In the genomic region with DNA sequence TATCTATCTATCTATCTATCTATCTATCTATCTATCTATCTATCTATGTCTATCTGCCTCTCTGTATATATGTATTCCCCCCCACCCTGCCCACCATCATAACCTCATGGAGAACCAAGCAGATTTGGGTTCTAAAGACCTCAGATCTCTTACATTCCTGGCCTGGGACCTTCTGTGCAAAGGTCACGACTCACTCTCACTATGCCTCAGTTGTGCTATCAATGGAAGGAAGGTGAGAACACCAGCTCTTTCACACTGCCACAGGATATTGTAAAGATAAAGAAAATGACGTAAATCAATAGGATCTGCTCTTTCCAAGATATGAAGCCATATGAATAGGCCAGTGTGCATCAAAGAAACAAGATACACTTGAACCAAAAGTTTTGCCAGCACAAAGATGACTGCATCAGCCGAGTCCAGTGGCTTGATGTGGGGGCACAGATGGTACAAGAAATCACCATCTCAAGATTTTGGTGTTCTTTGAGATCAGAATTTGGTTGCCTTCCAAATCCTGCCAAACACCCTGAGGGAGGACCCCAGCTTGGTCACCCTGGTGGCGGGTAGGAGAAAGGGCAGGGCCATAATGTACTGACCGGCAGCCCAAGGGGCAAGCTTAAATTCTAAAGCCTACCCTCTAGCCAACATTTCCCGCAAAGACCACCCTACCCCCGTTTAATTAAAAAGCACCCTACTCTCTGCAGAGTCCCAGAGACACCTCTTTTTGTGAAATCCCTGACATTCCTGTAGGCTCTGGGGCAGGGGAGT, we compare ENCODE assay signal across 27 cellular contexts. TPM values are rescaled to one million over a fixed set of nuclear protein-coding genes. Genes with fewer than 3 reads are reported as not detected.
DNase-seq lines count a peak whose midpoint lies in the region; ATAC-seq and TF ChIP-seq lines count a peak whose summit lies in the region.
"Had no signal": no experiment of that assay in that cellular context is flagged by ENCODE, and none has a peak within 500 bp of the region (broad histone marks: within the 10 kb centered on the region; RNA-seq: fewer than 3 reads in every experiment).

No MANE protein-coding gene starts in this region.

- peaks cover 5% of the 10 kb centered on the region for H3K4me1 Mint-ChIP-seq in stimulated activated naive CD8-positive, alpha-beta T cell treated with anti-CD3 and anti-CD28 coated beads, Interleukin-15, amount 100 ng/mL, for 72 hours
- H3K4me1 Mint-ChIP-seq: activated B cell treated with CpG ODN at 0.5 μM for 24 hours had no signal

- H3K27ac ChIP-seq in RWPE1 (no peak overlapping the region), coronary artery (peak overlapping the region in 1 of 2 donors; percentile 5)
- H3K27ac ChIP-seq: gastroesophageal sphincter, KMS-11, neutrophil had no signal

- DNase-seq in stimulated activated naive CD8-positive, alpha-beta T cell treated with anti-CD3 and anti-CD28 coated beads, Interleukin-15, Interleukin-2, amounts not matched to agents 100 U/mL and 50 U/mL, for 24 hours: no peak
- no peak for DNase-seq in stimulated activated naive CD8-positive, alpha-beta T cell treated with anti-CD3 and anti-CD28 coated beads, Interleukin-15, amount 100 ng/mL, for 72 hours
- DNase-seq in astrocyte of the cerebellum (ENCODE audit: low read depth) (no peak), kidney epithelial cell (ENCODE audit: low read depth) (no peak), omental fat pad (ENCODE audit: low spot score) (no peak), RWPE1 (ENCODE audit: low spot score) (no peak), coronary artery (ENCODE audit: low spot score) (no peak)
- DNase-seq: activated B cell treated with CpG ODN at 0.5 μM for 24 hours; activated CD4-positive, alpha-beta memory T cell treated with anti-CD3 and anti-CD28 coated beads for 36 hours; activated naive CD4-positive, alpha-beta T cell; cerebellar nuclear complex; kidney; NCI-H1694 treated with DMSO at 0.1 percent for 48 hours; NCI-H774; right cardiac atrium; stimulated activated CD4-positive, alpha-beta T cell treated with anti-CD3 and anti-CD28 coated beads, Interleukin-15, amount 100 ng/mL, for 24 hours; substantia nigra had no signal

- H3K27me3 Mint-ChIP-seq in stimulated activated naive CD8-positive, alpha-beta T cell treated with anti-CD3 and anti-CD28 coated beads, Interleukin-15, amount 100 ng/mL, for 72 hours: peaks cover 10% of the 10 kb centered on the region

- CTCF ChIA-PET in RWPE1 (lab: Yijun Ruan, JAX): interaction anchor here (0.6 to 1.3 kb wide), 5 partner anchors 25 to 68 kb away, joined by 3 to 4 read pairs (median 3); no protein-coding TSS in a partner anchor

- peak; percentile 20 for TF ChIP-seq CTCF in astrocyte of the cerebellum (IDR thresholded peaks at IDR 0.05; ENCODE audit: low read depth, low read length, missing control alignments)
- TF ChIP-seq CTCF in kidney epithelial cell (IDR thresholded peaks at IDR 0.05; ENCODE audit: insufficient read depth, low read length, poor library complexity, severe bottlenecking): peak; percentile 2
- TF ChIP-seq CTCF in omental fat pad (IDR thresholded peaks at IDR 0.05): no peak
- no peak for TF ChIP-seq CTCF in RWPE1 (conservative IDR thresholded peaks at IDR 0.05; ENCODE audit: low read depth)
- TF ChIP-seq CTCF in coronary artery (IDR thresholded peaks at IDR 0.05): no peak

- H3K4me3 Mint-ChIP-seq in stimulated activated naive CD8-positive, alpha-beta T cell treated with anti-CD3 and anti-CD28 coated beads, Interleukin-15, amount 100 ng/mL, for 72 hours: no peak overlapping the region
- H3K4me3 Mint-ChIP-seq: activated B cell treated with CpG ODN at 0.5 μM for 24 hours; activated CD4-positive, alpha-beta memory T cell treated with anti-CD3 and anti-CD28 coated beads for 36 hours; CD14-positive monocyte had no signal

- peak; percentile 58 for ATAC-seq in stimulated activated naive CD8-positive, alpha-beta T cell treated with anti-CD3 and anti-CD28 coated beads, Interleukin-15, Interleukin-2, amounts not matched to agents 100 U/mL and 50 U/mL, for 24 hours
- ATAC-seq in stimulated activated naive CD8-positive, alpha-beta T cell treated with anti-CD3 and anti-CD28 coated beads, Interleukin-15, amount 100 ng/mL, for 72 hours: no peak
- ATAC-seq in HG03571 (IDR thresholded peaks at IDR 0.05; ENCODE audit: unreplicated experiment) (no peak), omental fat pad (ENCODE audit: low FRiP score) (no peak)
- ATAC-seq: esophagus mucosa, gastroesophageal sphincter, right cardiac atrium, Right ventricle myocardium inferior had no signal

- H3K27me3 ChIP-seq in kidney epithelial cell (ENCODE audit: control insufficient read depth, insufficient read depth, low read length): no peaks in the 10 kb centered on the region
- H3K27me3 ChIP-seq: gastroesophageal sphincter had no signal

- no peaks in the 10 kb centered on the region for H3K36me3 ChIP-seq in kidney epithelial cell (ENCODE audit: control insufficient read depth, insufficient read depth, low read length)
- H3K36me3 ChIP-seq: gastroesophageal sphincter, HAP-1, neutrophil had no signal

- peak overlapping the region in 1 of 2 donors; percentile 34 for H3K27ac Mint-ChIP-seq in stimulated activated naive CD8-positive, alpha-beta T cell treated with anti-CD3 and anti-CD28 coated beads, Interleukin-15, amount 100 ng/mL, for 72 hours
- H3K27ac Mint-ChIP-seq: activated B cell treated with CpG ODN at 0.5 μM for 24 hours; activated CD4-positive, alpha-beta memory T cell treated with anti-CD3 and anti-CD28 coated beads for 36 hours; CD14-positive monocyte had no signal

- no peaks in the 10 kb centered on the region for H3K9me3 Mint-ChIP-seq in stimulated activated naive CD8-positive, alpha-beta T cell treated with anti-CD3 and anti-CD28 coated beads, Interleukin-15, amount 100 ng/mL, for 72 hours
- H3K9me3 Mint-ChIP-seq: activated B cell treated with CpG ODN at 0.5 μM for 24 hours; activated CD4-positive, alpha-beta memory T cell treated with anti-CD3 and anti-CD28 coated beads for 36 hours had no signal

- H3K4me3 ChIP-seq in astrocyte of the cerebellum (ENCODE audit: low read depth, low read length) (no peak overlapping the region), kidney epithelial cell (ENCODE audit: low read depth, low read length) (no peak overlapping the region), coronary artery (no peak overlapping the region)
- H3K4me3 ChIP-seq: gastroesophageal sphincter, HAP-1, lung had no signal

- in situ Hi-C loops in astrocyte of the cerebellum (cut with HindIII; ENCODE audit: low sequenced_read_pairs): loop anchor here (5.0 to 25.0 kb wide), 2 partner anchors 82 to 532 kb away; no protein-coding TSS in a partner anchor

- POLR2A ChIA-PET in RWPE1 (lab: Yijun Ruan, JAX; ENCODE audit: low non-redundant PET): no interaction called here

RNA-seq across cellular contexts. Expression of gene FGF1, which starts 8.4 kb away (rescaled TPM):
- total RNA-seq in kidney epithelial cell: 1.6 and 12.1 TPM in 2 replicates
- 10 to 100 TPM in 3 of 4 donors, 1 to 10 TPM in 1; 2.2 to 43.1 (median 34.3) TPM for total RNA-seq in omental fat pad
- total RNA-seq: activated B cell treated with CpG ODN at 0.5 μM for 24 hours; activated CD4-positive, alpha-beta memory T cell treated with anti-CD3 and anti-CD28 coated beads for 36 hours; ureter had no signal

Comparison
In these comparisons a context has a peak if more than half of its experiments do, and no peak if none do; other contexts are left out.
1. CTCF ChIP-seq: peak in astrocyte of the cerebellum (single experiment) and kidney epithelial cell (single experiment); none in omental fat pad (0 of 3), RWPE1 (single experiment) and coronary artery (single experiment).